Comparison of ENCODE assay signal across 27 cellular contexts in the genomic region with DNA sequence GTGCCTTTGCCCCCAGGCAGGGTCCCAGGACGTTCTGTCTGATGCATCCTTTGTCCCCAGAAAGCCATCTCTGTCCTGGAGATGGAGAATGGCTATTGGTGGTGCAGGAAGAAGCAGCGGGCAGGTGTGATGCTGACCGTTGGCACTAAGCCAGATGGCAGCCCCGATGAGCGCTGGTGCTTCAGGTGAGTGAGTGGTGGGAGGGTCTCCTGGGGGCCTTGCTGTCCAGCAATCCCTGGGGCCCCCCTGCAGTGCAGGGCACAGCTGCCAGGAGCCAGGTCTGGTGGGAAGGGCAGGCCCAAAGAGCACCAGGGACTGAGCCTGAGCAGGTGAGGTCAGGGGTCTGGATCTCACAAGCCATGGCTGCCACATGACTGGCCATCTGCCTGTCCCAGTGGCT. TPM values are rescaled to one million over a fixed set of nuclear protein-coding genes. Genes with fewer than 3 reads are reported as not detected.
DNase-seq lines count a peak whose midpoint lies in the region; ATAC-seq, FAIRE-seq and TF ChIP-seq lines count a peak whose summit lies in the region.
"Had no signal": no experiment of that assay in that cellular context is flagged by ENCODE, and none has a peak within 500 bp of the region (broad histone marks: within the 10 kb centered on the region; RNA-seq: fewer than 3 reads in every experiment).

No MANE protein-coding gene starts in this region.

- no peak overlapping the region for H4K8ac ChIP-seq in IMR-90 (ENCODE audit: low read depth in 2 of 2, low read length in 2 of 2)

- no peak overlapping the region for H3K4ac ChIP-seq in IMR-90 (ENCODE audit: low read depth, low read length)

- H4K20me1 ChIP-seq in IMR-90 (ENCODE audit: insufficient read depth, low read length) = no peaks in the 10 kb centered on the region
- H4K20me1 ChIP-seq in K562 (replicated peaks; ENCODE audit: control insufficient read depth, insufficient read depth, low read length) = no peaks in the 10 kb centered on the region
- H4K20me1 ChIP-seq in osteoblast (ENCODE audit: insufficient read depth, low read length) = no peaks in the 10 kb centered on the region

- ATAC-seq in IMR-90 (ENCODE audit: low read depth) (no peak), K562 (no peak)
- ATAC-seq: A549, PC-3 had no signal

- H3K9ac ChIP-seq in IMR-90 (ENCODE audit: low read depth, low read length) = no peak overlapping the region
- H3K9ac ChIP-seq in K562 (ENCODE audit: insufficient read depth in 1 of 2, low read depth in 2 of 2, low read length in 2 of 2) = peak overlapping the region in 1 of 2 experiments; percentile 64; a peak in 1 of 4 replicates
- H3K9ac ChIP-seq: BLaER1 treated with 17β-estradiol and CSF1 and Interleukin-3, amounts not matched to agents 10 nM and 100 nM; SK-N-SH had no signal

- peaks cover 4% of the 10 kb centered on the region; the same call in 1 of the 2 replicates for H3K9me1 ChIP-seq in IMR-90 (ENCODE audit: insufficient read depth, low read length)
- no peaks in the 10 kb centered on the region for H3K9me1 ChIP-seq in K562 (ENCODE audit: control insufficient read depth, insufficient read depth, low read length)

- no peaks in the 10 kb centered on the region for H3K27me3 ChIP-seq in IMR-90 (ENCODE audit: control insufficient read depth, insufficient read depth, low read length)
- H3K27me3 ChIP-seq in K562 (ENCODE audit: control insufficient read depth in 2 of 2, insufficient read depth in 2 of 2, low read length in 2 of 2) = no peaks in the 10 kb centered on the region
- H3K27me3 ChIP-seq in osteoblast (ENCODE audit: insufficient read depth, low read length) = no peaks in the 10 kb centered on the region
- H3K27me3 ChIP-seq in uterus = no peaks in the 10 kb centered on the region
- H3K27me3 ChIP-seq: BLaER1 treated with 17β-estradiol and CSF1 and Interleukin-3, amounts not matched to agents 10 nM and 100 nM; MG63 had no signal

- H3K79me2 ChIP-seq in K562 (ENCODE audit: control insufficient read depth, insufficient read depth, low read length) (peaks cover 4% of the 10 kb centered on the region; the same call in 1 of the 3 replicates), osteoblast (ENCODE audit: insufficient read depth, low read length) (no peaks in the 10 kb centered on the region)

- H3K4me2 ChIP-seq in IMR-90 (ENCODE audit: low read depth, low read length) = no peak overlapping the region
- H3K4me2 ChIP-seq in K562 (ENCODE audit: insufficient read depth, low read length) = no peak overlapping the region
- H3K4me2 ChIP-seq in osteoblast (ENCODE audit: insufficient read depth, low read length) = no peak overlapping the region
- H3K4me2 ChIP-seq: A549, SK-N-SH had no signal

- H2BK120ac ChIP-seq in IMR-90 (ENCODE audit: low read depth, low read length) = no peak overlapping the region

- H3K56ac ChIP-seq in IMR-90 (ENCODE audit: extremely low read depth, insufficient read depth, low read length) = no peak overlapping the region

- intact Hi-C loops in IMR-90 (cut with micrococcal nuclease) = no loop called here
- intact Hi-C loops in K562 (cut with micrococcal nuclease) = no loop called here
- intact Hi-C loops in uterus (cut with DNase I; ENCODE audit: low total_unique reads) = no loop called here

- H4K5ac ChIP-seq in IMR-90 (ENCODE audit: low read depth, low read length) = no peak overlapping the region

- POLR2A ChIA-PET in IMR-90 (lab: Charles Lee; ENCODE audit: unreplicated experiment) = no interaction called here
- POLR2A ChIA-PET in K562 (lab: Yijun Ruan, JAX) = no interaction called here

- H3K9me3 ChIP-seq in IMR-90 (ENCODE audit: control insufficient read depth, insufficient read depth, low read length) (no peaks in the 10 kb centered on the region), K562 (replicated peaks; ENCODE audit: control insufficient read depth, insufficient read depth, low read depth, low read length) (no peaks in the 10 kb centered on the region), osteoblast (ENCODE audit: low read depth, low read length) (no peaks in the 10 kb centered on the region), uterus (no peaks in the 10 kb centered on the region)
- H3K9me3 ChIP-seq: A549; BLaER1 treated with 17β-estradiol and CSF1 and Interleukin-3, amounts not matched to agents 10 nM and 100 nM; Caco-2; MG63; SK-N-SH had no signal

- H3K18ac ChIP-seq in IMR-90 (ENCODE audit: low read depth, low read length) = no peak overlapping the region

- TF ChIP-seq RAD21 in IMR-90 (IDR thresholded peaks at IDR 0.05; ENCODE audit: low read length) (no peak), K562 (CRISPR knock-in tag; conservative IDR thresholded peaks at IDR 0.05 in 1 of 2, IDR thresholded peaks at IDR 0.05 in 1 of 2) (no peak)

- no peak overlapping the region for H2BK20ac ChIP-seq in IMR-90 (ENCODE audit: low read depth, low read length)

- H2AK5ac ChIP-seq in IMR-90 (ENCODE audit: low read depth, low read length) = no peak overlapping the region

- TF ChIP-seq POLR2A in IMR-90 (IDR thresholded peaks at IDR 0.05; ENCODE audit: low read depth, low read length) (no peak), K562 (conservative IDR thresholded peaks at IDR 0.05) (0 out of 2 replicates have a peak, but pooled peaks have one; percentile 21), uterus (IDR thresholded peaks at IDR 0.05) (no peak)

- H3K14ac ChIP-seq in IMR-90 (replicated peaks; ENCODE audit: low read depth, low read length) = no peak overlapping the region

- H2AFZ ChIP-seq in IMR-90 (replicated peaks; ENCODE audit: low read length, poor library complexity) (peak overlapping the region; percentile 21), K562 (ENCODE audit: low read depth, low read length) (no peak overlapping the region), osteoblast (ENCODE audit: low read length) (no peak overlapping the region)

- H3K4me3 ChIP-seq in IMR-90 (ENCODE audit: insufficient read depth, low read depth, low read length) (no peak overlapping the region), K562 (no peak overlapping the region), osteoblast (ENCODE audit: insufficient read depth, low read length) (no peak overlapping the region), uterus (no peak overlapping the region)
- H3K4me3 ChIP-seq: A549; BLaER1 treated with 17β-estradiol and CSF1 and Interleukin-3, amounts not matched to agents 10 nM and 100 nM; MG63 had no signal

- DNase-seq in COLO668 (lab: John Stamatoyannopoulos, UW; ENCODE audit: unreplicated experiment) = peak; percentile 17
- no peak for DNase-seq in IMR-90
- no peak for DNase-seq in K562 (ENCODE audit: extremely low read depth in 1 of 4, low spot score in 3 of 4)
- DNase-seq in osteoblast (ENCODE audit: insufficient read length, low spot score, missing footprints) = peak; percentile 25
- no peak for DNase-seq in uterus
- no peak for DNase-seq in activated naive CD4-positive, alpha-beta T cell (lab: John Stamatoyannopoulos, UW)
- no peak for DNase-seq in COR-L47 (lab: John Stamatoyannopoulos, UW)
- DNase-seq: AML-193; Caco-2; CD4-positive, alpha-beta T cell; GOT3; HCEC 1CT; MG63; NCI-H1048; NCI-H187; NCI-H2081 treated with DMSO at 0.1 percent for 48 hours; NCI-H2171; NCI-H226; NCI-H510A; NCI-H69; NK-92 treated with Interleukin-12 subunit alpha and Interleukin-12 subunit beta, amount 100 ng/mL, for 24 hours; PC-3; SK-N-SH; SW 1271 had no signal

- no CpG with 5 or more reads among the region's 5 CpGs for whole genome bisulfite sequencing in IMR-90 (ENCODE audit: extremely low coverage in 2 of 2, insufficient read length in 1 of 2), 2 experiments
- WGBS in K562 (ENCODE audit: insufficient coverage, low coverage, missing lambda C conversion rate) = 73% methylated on average over 2 of the region's 5 CpGs

- no peak for TF ChIP-seq EP300 in K562 (IDR thresholded peaks at IDR 0.05; ENCODE audit: low read length)

- H4K91ac ChIP-seq in IMR-90 (ENCODE audit: insufficient read depth, low read depth, low read length) = no peak overlapping the region

- no peak overlapping the region for H3K23ac ChIP-seq in IMR-90 (ENCODE audit: low read depth, low read length)

- H2BK15ac ChIP-seq in IMR-90 (ENCODE audit: low read depth, low read length) = no peak overlapping the region

- H2AK9ac ChIP-seq in IMR-90 (replicated peaks; ENCODE audit: low read depth, low read length, poor library complexity) = peak overlapping the region; percentile 37

- CTCF ChIA-PET in IMR-90 (lab: Yijun Ruan, JAX) = no interaction called here
- CTCF ChIA-PET in K562 (lab: Yijun Ruan, JAX; ENCODE audit: low intra/inter-chr PET ratio) = no interaction called here

- BruUV-seq in IMR-90 (replicated peaks; lab: Mats Ljungman, UMichigan) = no TSS peak
- BruUV-seq in K562 (replicated peaks; lab: Mats Ljungman, UMichigan) = no TSS peak

- FAIRE-seq in K562 (lab: Jason Lieb, UNC) = no peak
- FAIRE-seq: A549, G401.6 had no signal

- dilution Hi-C loops in IMR-90 (cut with HindIII; ENCODE audit: low sequenced_read_pairs, unreplicated experiment) = no loop called here

- H2BK5ac ChIP-seq in IMR-90 (ENCODE audit: low read depth, low read length, poor library complexity, severe bottlenecking) = no peak overlapping the region

- H3K27ac ChIP-seq in IMR-90 (ENCODE audit: insufficient read depth, low read length) (no peak overlapping the region), K562 (ENCODE audit: extremely low read depth, low read depth, low read length) (no peak overlapping the region), osteoblast (ENCODE audit: low read depth, low read length) (no peak overlapping the region), uterus (no peak overlapping the region)
- H3K27ac ChIP-seq: A549; BLaER1 treated with 17β-estradiol and CSF1 and Interleukin-3, amounts not matched to agents 10 nM and 100 nM had no signal

- in situ Hi-C loops in IMR-90 (cut with MboI; ENCODE audit: low sequenced_read_pairs) (no loop called here), K562 (cut with MboI) (no loop called here)

- H3K36me3 ChIP-seq in IMR-90 (ENCODE audit: control insufficient read depth, insufficient read depth, low read length) (0 out of 2 replicates have a peak, but pooled peaks cover 2% of the 10 kb centered on the region), K562 (ENCODE audit: control insufficient read depth, insufficient read depth, low read length) (peaks cover 16% of the 10 kb centered on the region; the same call in 2 of the 3 replicates), osteoblast (ENCODE audit: insufficient read depth, low read length) (peaks cover 29% of the 10 kb centered on the region), uterus (no peaks in the 10 kb centered on the region)
- H3K36me3 ChIP-seq: MG63 had no signal

- TF ChIP-seq CTCF in IMR-90 (conservative IDR thresholded peaks at IDR 0.05; ENCODE audit: low read depth, low read length) = no peak
- no peak for TF ChIP-seq CTCF in K562 (IDR thresholded peaks at IDR 0.05 in 2 of 3, conservative IDR thresholded peaks at IDR 0.05 in 1 of 3; ENCODE audit: insufficient read depth in 2 of 3, low read depth in 1 of 3, low read length in 3 of 3)
- no peak for TF ChIP-seq CTCF in osteoblast (IDR thresholded peaks at IDR 0.05; ENCODE audit: extremely low read depth, low read depth, low read length)
- no peak for TF ChIP-seq CTCF in uterus (IDR thresholded peaks at IDR 0.05)

- H3K4me1 ChIP-seq in IMR-90 (ENCODE audit: control insufficient read depth, insufficient read depth, low read length) (peaks cover 3% of the 10 kb centered on the region; the same call in 1 of the 2 replicates), K562 (replicated peaks in 1 of 2; ENCODE audit: control insufficient read depth in 2 of 2, insufficient read depth in 2 of 2, low read length in 2 of 2) (peaks cover 5 to 23% of the 10 kb centered on the region in 2 experiments; a peak in 3 of 5 replicates), osteoblast (ENCODE audit: insufficient read depth, low read length) (peaks cover 4% of the 10 kb centered on the region), uterus (no peaks in the 10 kb centered on the region)

- H3K79me1 ChIP-seq in IMR-90 (ENCODE audit: low read depth in 1 of 2, low read length in 2 of 2) = peaks cover 0 to 6% of the 10 kb centered on the region in 2 experiments; a peak in 1 of 4 replicates

RNA-seq across cellular contexts. Expression of a gene that starts 18.1 kb away (rescaled TPM):
- total RNA-seq in IMR-90 (2012; rRNA removed) (27.2 and 30.8 TPM in 2 replicates), K562 (2014; rRNA removed) (43.5 and 51.6 TPM in 2 replicates), K562 (2014; rRNA removed; fragmentation: Illumina TruSeq; extraction: Trizol) (24.1 and 30.3 TPM in 2 replicates), K562 (2015; rRNA removed; fragmentation: Illumina TruSeq; extraction: Trizol) (28.6 and 31.9 TPM in 2 replicates), K562 (2021) (93.6 and 97.5 TPM in 2 replicates), osteoblast (62.5 and 71.3 TPM in 2 replicates), uterus (10 to 100 TPM in 2 of 4 donors, 1 to 10 TPM in 2; 6.2 to 26.2 (median 12.9) TPM)
- polyA plus RNA-seq in IMR-90 (2012; rRNA removed) (32.8 and 36.4 TPM in 2 replicates), K562 (2011; rRNA removed) (37.5 and 60.1 TPM in 2 replicates), K562 (2014; fragmentation: Illumina TruSeq; extraction: Trizol) (29.6 and 39.7 TPM in 2 replicates), K562 (2014; fragmentation: Nextera tagmentation; extraction: Ambion mirVana) (10 to 100 TPM in 1 of 2 experiments, 1 to 10 TPM in 1; 10.0 to 15.6 TPM), K562 (2014; rRNA removed) (33.7 and 42.0 TPM in 2 replicates)
- polyA plus RNA-seq in IMR-90 (2012; cell fraction: cytosol; rRNA removed) = 28.0 and 41.7 TPM in 2 replicates
- 30.3 and 55.3 TPM in 2 replicates for polyA plus RNA-seq in IMR-90 (2012; cell fraction: nucleus; rRNA removed; ENCODE audit: low replicate concordance)
- total RNA-seq in K562 (2011; cell fraction: chromatin; rRNA removed; ENCODE audit: low replicate concordance) = 66.3 and 211 TPM in 2 replicates
- 185 and 234 TPM in 2 replicates for total RNA-seq in K562 (2011; cell fraction: nucleolus; rRNA removed)
- total RNA-seq in K562 (2011; cell fraction: nucleoplasm; rRNA removed) = 108 and 114 TPM in 2 replicates
- 43.3 and 57.1 TPM in 2 replicates for polyA plus RNA-seq in K562 (2011; cell fraction: cytosol; rRNA removed)
- polyA plus RNA-seq in K562 (2011; cell fraction: nucleus; rRNA removed) = 61.7 and 85.4 TPM in 2 replicates
- polyA plus RNA-seq in K562 (2012) = 83.6 and 173 TPM in 2 replicates
- 43.0 and 43.3 TPM in 2 replicates for polyA minus RNA-seq in K562 (2011; rRNA and poly(A)+ RNA removed)
- 86.4 and 94.1 TPM in 2 replicates for polyA minus RNA-seq in K562 (2011; cell fraction: cytosol; rRNA and poly(A)+ RNA removed)
- polyA minus RNA-seq in K562 (2011; cell fraction: nucleus; rRNA and poly(A)+ RNA removed) = 27.1 and 30.0 TPM in 2 replicates

RNA-seq across cellular contexts. Expression of a gene that starts 52.6 kb away (rescaled TPM):
- total RNA-seq in IMR-90 (2012; rRNA removed) (3,383 and 4,283 TPM in 2 replicates), K562 (2014; rRNA removed) (2,054 and 2,801 TPM in 2 replicates), K562 (2014; rRNA removed; fragmentation: Illumina TruSeq; extraction: Trizol) (1,199 and 1,477 TPM in 2 replicates), K562 (2015; rRNA removed; fragmentation: Illumina TruSeq; extraction: Trizol) (1,630 and 1,692 TPM in 2 replicates), K562 (2021) (1,581 and 1,675 TPM in 2 replicates), osteoblast (1,190 and 1,199 TPM in 2 replicates), uterus (1,000 to 10,000 TPM in 1 of 4 donors, 100 to 1,000 TPM in 3; 535 to 1,039 (median 667) TPM)
- polyA plus RNA-seq in IMR-90 (2012; rRNA removed) (2,561 and 3,167 TPM in 2 replicates), K562 (2011; rRNA removed) (1,069 and 1,272 TPM in 2 replicates), K562 (2014; fragmentation: Illumina TruSeq; extraction: Trizol) (1,681 and 1,922 TPM in 2 replicates), K562 (2014; fragmentation: Nextera tagmentation; extraction: Ambion mirVana) (1,000 to 10,000 TPM; 3,942 to 4,143 TPM), K562 (2014; rRNA removed) (1,696 and 2,000 TPM in 2 replicates)
- polyA plus RNA-seq in IMR-90 (2012; cell fraction: cytosol; rRNA removed) = 2,294 and 4,532 TPM in 2 replicates
- 753 and 838 TPM in 2 replicates for polyA plus RNA-seq in IMR-90 (2012; cell fraction: nucleus; rRNA removed; ENCODE audit: low replicate concordance)
- total RNA-seq in K562 (2011; cell fraction: chromatin; rRNA removed; ENCODE audit: low replicate concordance) = 132 and 247 TPM in 2 replicates
- total RNA-seq in K562 (2011; cell fraction: nucleolus; rRNA removed) = 377 and 399 TPM in 2 replicates
- 354 and 382 TPM in 2 replicates for total RNA-seq in K562 (2011; cell fraction: nucleoplasm; rRNA removed)
- 1,564 and 2,005 TPM in 2 replicates for polyA plus RNA-seq in K562 (2011; cell fraction: cytosol; rRNA removed)
- polyA plus RNA-seq in K562 (2011; cell fraction: nucleus; rRNA removed) = 726 and 879 TPM in 2 replicates
- polyA plus RNA-seq in K562 (2012) = 2,693 and 3,124 TPM in 2 replicates
- polyA minus RNA-seq in K562 (2011; rRNA and poly(A)+ RNA removed) = 966 and 1,497 TPM in 2 replicates
- polyA minus RNA-seq in K562 (2011; cell fraction: cytosol; rRNA and poly(A)+ RNA removed) = 625 and 785 TPM in 2 replicates
- polyA minus RNA-seq in K562 (2011; cell fraction: nucleus; rRNA and poly(A)+ RNA removed) = 116 and 251 TPM in 2 replicates

RNA-seq across cellular contexts. Expression of a gene that starts 58.5 kb away (rescaled TPM):
- total RNA-seq in IMR-90 (2012; rRNA removed) (0.56 and 0.72 TPM in 2 replicates), K562 (2014; rRNA removed) (not detected in 2 replicates), K562 (2014; rRNA removed; fragmentation: Illumina TruSeq; extraction: Trizol) (not detected in 2 replicates), K562 (2015; rRNA removed; fragmentation: Illumina TruSeq; extraction: Trizol) (not detected in 2 replicates), K562 (2021) (0.04 TPM in 1 of 2 replicates, not detected in the other), osteoblast (0.88 and 1.4 TPM in 2 replicates), uterus (1 to 10 TPM in 3 of 4 donors, under 1 TPM in 1; 0.26 to 6.0 (median 3.7) TPM)
- polyA plus RNA-seq in IMR-90 (2012; rRNA removed) (0.89 and 1.0 TPM in 2 replicates), K562 (2011; rRNA removed) (0.05 and 0.07 TPM in 2 replicates), K562 (2014; fragmentation: Illumina TruSeq; extraction: Trizol) (not detected in 2 replicates), K562 (2014; fragmentation: Nextera tagmentation; extraction: Ambion mirVana) (under 1 TPM; 0.08 to 0.34 TPM), K562 (2014; rRNA removed) (0.05 TPM in 1 of 2 replicates, not detected in the other)
- 0.05 and 1.0 TPM in 2 replicates for polyA plus RNA-seq in IMR-90 (2012; cell fraction: cytosol; rRNA removed)
- polyA plus RNA-seq in IMR-90 (2012; cell fraction: nucleus; rRNA removed; ENCODE audit: low replicate concordance) = 2.2 and 3.2 TPM in 2 replicates
- 0.18 and 0.30 TPM in 2 replicates for total RNA-seq in K562 (2011; cell fraction: chromatin; rRNA removed; ENCODE audit: low replicate concordance)
- total RNA-seq in K562 (2011; cell fraction: nucleolus; rRNA removed) = 0.13 and 0.33 TPM in 2 replicates
- 0.23 and 0.29 TPM in 2 replicates for total RNA-seq in K562 (2011; cell fraction: nucleoplasm; rRNA removed)
- polyA plus RNA-seq in K562 (2011; cell fraction: cytosol; rRNA removed) = not detected in 2 replicates
- polyA plus RNA-seq in K562 (2011; cell fraction: nucleus; rRNA removed) = 0.03 and 0.07 TPM in 2 replicates
- polyA plus RNA-seq in K562 (2012) = 0.61 and 0.75 TPM in 2 replicates
- polyA minus RNA-seq in K562 (2011; rRNA and poly(A)+ RNA removed) = not detected in 2 replicates
- polyA minus RNA-seq in K562 (2011; cell fraction: cytosol; rRNA and poly(A)+ RNA removed) = not detected in 2 replicates
- polyA minus RNA-seq in K562 (2011; cell fraction: nucleus; rRNA and poly(A)+ RNA removed) = 0.11 and 0.13 TPM in 2 replicates

Comparison
In these comparisons a context has a peak if more than half of its experiments do, and no peak if none do; other contexts are left out.
1. DNase-seq: peak in COLO668 (single experiment) and osteoblast (single experiment); none in IMR-90 (single experiment), K562 (0 of 4), uterus (0 of 2), activated naive CD4-positive, alpha-beta T cell (0 of 4) and COR-L47 (single experiment).